In genomic region chr16:86540894-86541293, GRCh38 we compare ENCODE assay signal across 21 cellular contexts. TPM values are rescaled to one million over a fixed set of nuclear protein-coding genes. Genes with fewer than 3 reads are reported as not detected.
DNase-seq lines count a peak whose midpoint lies in the region; ATAC-seq, FAIRE-seq and TF ChIP-seq lines count a peak whose summit lies in the region.
"Had no signal": no experiment of that assay in that cellular context is flagged by ENCODE, and none has a peak within 500 bp of the region (broad histone marks: within the 10 kb centered on the region; RNA-seq: fewer than 3 reads in every experiment).

No MANE protein-coding gene starts in this region.

- H3K9ac ChIP-seq in HepG2 (ENCODE audit: insufficient read depth, low read depth, low read length) (no peak overlapping the region), OCI-LY1 (ENCODE audit: low read length) (peak overlapping the region; percentile 6; the same call in 1 of the 2 replicates)
- H3K9ac ChIP-seq: GM23248 had no signal

- H4K20me1 ChIP-seq in HepG2 (ENCODE audit: insufficient read depth, low read length) = no peaks in the 10 kb centered on the region
- H4K20me1 ChIP-seq in OCI-LY1 (ENCODE audit: insufficient read depth, low read length) = no peaks in the 10 kb centered on the region
- peaks cover 5% of the 10 kb centered on the region for H4K20me1 ChIP-seq in osteoblast (ENCODE audit: insufficient read depth, low read length)

- no peak for TF ChIP-seq EP300 in HepG2 (IDR thresholded peaks at IDR 0.05; ENCODE audit: low read depth in 2 of 2, low read length in 2 of 2)
- TF ChIP-seq EP300 in HepG2 (CRISPR knock-in tag; IDR thresholded peaks at IDR 0.05; ENCODE audit: borderline replicate concordance) = no peak

- no peak for FAIRE-seq in HepG2 (lab: Jason Lieb, UNC)
- FAIRE-seq: GM12891, GM18507, H1 had no signal

- in situ Hi-C loops in HepG2 (cut with HindIII; ENCODE audit: extremely low pct_ligation_motif_present, low pct_unique_long_range_greater_than_20kb) = no loop called here

- BruUV-seq in HepG2 (replicated peaks; lab: Mats Ljungman, UMichigan) = no TSS peak

- H3K4me3 ChIP-seq in HepG2 (replicated peaks in 1 of 3; ENCODE audit: insufficient read depth in 1 of 3, low read depth in 2 of 3, low read length in 3 of 3) (no peak overlapping the region), right lobe of liver (no peak overlapping the region), OCI-LY1 (ENCODE audit: low read depth, low read length, poor library complexity, severe bottlenecking) (no peak overlapping the region), osteoblast (ENCODE audit: insufficient read depth, low read length) (no peak overlapping the region), uterus (no peak overlapping the region)
- H3K4me3 ChIP-seq: GM23248 had no signal

- TF ChIP-seq CTCF in HepG2 (CRISPR knock-in tag; IDR thresholded peaks at IDR 0.05) = no peak
- no peak for TF ChIP-seq CTCF in right lobe of liver (IDR thresholded peaks at IDR 0.05)
- TF ChIP-seq CTCF in OCI-LY1 (IDR thresholded peaks at IDR 0.05; ENCODE audit: low read length) = no peak
- no peak for TF ChIP-seq CTCF in osteoblast (IDR thresholded peaks at IDR 0.05; ENCODE audit: extremely low read depth, low read depth, low read length)
- TF ChIP-seq CTCF in uterus (IDR thresholded peaks at IDR 0.05) = no peak

- no peak overlapping the region for H3K4me2 ChIP-seq in HepG2 (ENCODE audit: low read depth, low read length)
- peak overlapping the region; percentile 9; the same call in 1 of the 2 replicates for H3K4me2 ChIP-seq in OCI-LY1 (ENCODE audit: low read length)
- H3K4me2 ChIP-seq in osteoblast (ENCODE audit: insufficient read depth, low read length) = no peak overlapping the region

- no peak for TF ChIP-seq RAD21 in HepG2 (CRISPR knock-in tag; IDR thresholded peaks at IDR 0.05)

- TF ChIP-seq POLR2A in HepG2 (IDR thresholded peaks at IDR 0.05; ENCODE audit: insufficient read depth in 1 of 2, low read depth in 2 of 2, low read length in 2 of 2) = no peak
- no peak for TF ChIP-seq POLR2A in right lobe of liver (IDR thresholded peaks at IDR 0.05)
- no peak for TF ChIP-seq POLR2A in uterus (IDR thresholded peaks at IDR 0.05)

- intact Hi-C loops in HepG2 (cut with micrococcal nuclease; ENCODE audit: unreplicated experiment) = no loop called here
- intact Hi-C loops in right lobe of liver (cut with DNase I) = no loop called here
- intact Hi-C loops in left cardiac atrium (cut with DNase I) = no loop called here
- intact Hi-C loops in uterus (cut with DNase I; ENCODE audit: low total_unique reads) = no loop called here

- H3K4me1 ChIP-seq in HepG2 (ENCODE audit: insufficient read depth, low read length) = no peaks in the 10 kb centered on the region
- no peaks in the 10 kb centered on the region for H3K4me1 ChIP-seq in right lobe of liver
- H3K4me1 ChIP-seq in OCI-LY1 (ENCODE audit: insufficient read depth, low read length, severe bottlenecking) = peaks cover 40% of the 10 kb centered on the region
- H3K4me1 ChIP-seq in osteoblast (ENCODE audit: insufficient read depth, low read length) = no peaks in the 10 kb centered on the region
- no peaks in the 10 kb centered on the region for H3K4me1 ChIP-seq in uterus

- no peaks in the 10 kb centered on the region for H3K9me3 ChIP-seq in HepG2 (ENCODE audit: low read length)
- H3K9me3 ChIP-seq in right lobe of liver = no peaks in the 10 kb centered on the region
- H3K9me3 ChIP-seq in OCI-LY1 (ENCODE audit: low read length) = no peaks in the 10 kb centered on the region
- H3K9me3 ChIP-seq in osteoblast (ENCODE audit: low read depth, low read length) = no peaks in the 10 kb centered on the region
- H3K9me3 ChIP-seq in uterus = no peaks in the 10 kb centered on the region

- POLR2A ChIA-PET in HepG2 (lab: Yijun Ruan, JAX) = interaction anchor here (1.0 kb wide), 1 partner anchor 14 kb away, joined by 3 read pairs; the partner anchor contains the start of gene MTHFSD

- H3K27me3 ChIP-seq in HepG2 (ENCODE audit: control insufficient read depth in 1 of 2, insufficient read depth in 2 of 2, low read length in 2 of 2) = no peaks in the 10 kb centered on the region
- no peaks in the 10 kb centered on the region for H3K27me3 ChIP-seq in right lobe of liver
- H3K27me3 ChIP-seq in OCI-LY1 (ENCODE audit: insufficient read depth, low read length) = no peaks in the 10 kb centered on the region
- no peaks in the 10 kb centered on the region for H3K27me3 ChIP-seq in osteoblast (ENCODE audit: insufficient read depth, low read length)
- no peaks in the 10 kb centered on the region for H3K27me3 ChIP-seq in uterus

- H3K79me2 ChIP-seq in HepG2 (ENCODE audit: insufficient read depth, low read length) = no peaks in the 10 kb centered on the region
- no peaks in the 10 kb centered on the region for H3K79me2 ChIP-seq in OCI-LY1 (ENCODE audit: insufficient read depth, low read length)
- H3K79me2 ChIP-seq in osteoblast (ENCODE audit: insufficient read depth, low read length) = peaks cover 2% of the 10 kb centered on the region

- no peaks in the 10 kb centered on the region for H3F3A ChIP-seq in OCI-LY1 (ENCODE audit: insufficient read depth, low read length)

- DNase-seq in HepG2 (ENCODE audit: low spot score) (no peak), right lobe of liver (no peak), osteoblast (ENCODE audit: insufficient read length, low spot score, missing footprints) (peak; percentile 69), left cardiac atrium (no peak), uterus (no peak)
- DNase-seq: C1 segment of cervical spinal cord; Calu3; CD4-positive, alpha-beta memory T cell; COR-L47; DMS53; DMS79 treated with DMSO at 0.1 percent for 48 hours; GF-D8; GM23248; H7; HCEC 1CT had no signal

- WGBS in HepG2 (ENCODE audit: low lambda C conversion rate) = 92% methylated on average over 6 of the region's 6 CpGs
- WGBS in right lobe of liver (ENCODE audit: insufficient coverage, low coverage, low lambda C conversion rate, missing lambda C conversion rate) = 87% methylated on average over 4 of the region's 6 CpGs

- H2AFZ ChIP-seq in HepG2 (ENCODE audit: low read length) (no peak overlapping the region), OCI-LY1 (ENCODE audit: low read length) (no peak overlapping the region), osteoblast (ENCODE audit: low read length) (no peak overlapping the region)
- H2AFZ ChIP-seq: GM23248 had no signal

- H3K27ac ChIP-seq in HepG2 (ENCODE audit: extremely low read length, insufficient read depth, low read length) (no peak overlapping the region), right lobe of liver (no peak overlapping the region), OCI-LY1 (ENCODE audit: low read depth, low read length, poor library complexity, severe bottlenecking) (peak overlapping the region; percentile 82), osteoblast (ENCODE audit: low read depth, low read length) (no peak overlapping the region), uterus (no peak overlapping the region)
- H3K27ac ChIP-seq: GM23248 had no signal

- H3K9me2 ChIP-seq in OCI-LY1 (ENCODE audit: low read depth, low read length) = no peaks in the 10 kb centered on the region

- CTCF ChIA-PET in HepG2 (lab: Yijun Ruan, JAX; ENCODE audit: low intra/inter-chr PET ratio, low total read pairs) = no interaction called here

- H3K36me3 ChIP-seq in HepG2 (replicated peaks in 1 of 2; ENCODE audit: control insufficient read depth in 1 of 2, insufficient read depth in 2 of 2, low read length in 2 of 2) = peaks cover 25 to 71% of the 10 kb centered on the region in 2 experiments
- peaks cover 0 to 54% (median 17%) of the 10 kb centered on the region in 4 donors for H3K36me3 ChIP-seq in right lobe of liver
- peaks cover 64% of the 10 kb centered on the region for H3K36me3 ChIP-seq in OCI-LY1 (ENCODE audit: insufficient read depth, low read length)
- peaks cover 57% of the 10 kb centered on the region for H3K36me3 ChIP-seq in osteoblast (ENCODE audit: insufficient read depth, low read length)
- H3K36me3 ChIP-seq in uterus = no peaks in the 10 kb centered on the region

- ATAC-seq in HepG2 = no peak
- ATAC-seq in right lobe of liver = no peak
- ATAC-seq in left cardiac atrium = no peak

RNA-seq across cellular contexts. Expression of gene MTHFSD, which starts 14.1 kb away (rescaled TPM):
- total RNA-seq in HepG2 (2016; rRNA removed; fragmentation: Illumina TruSeq; extraction: Trizol) = 8.9 and 16.3 TPM in 2 replicates
- total RNA-seq in HepG2 (2016; cell fraction: cytosol; rRNA removed; fragmentation: Illumina TruSeq; extraction: Trizol; ENCODE audit: low read depth) = 3.0 and 3.2 TPM in 2 replicates
- total RNA-seq in HepG2 (2016; cell fraction: insoluble cytoplasmic fraction; rRNA removed; fragmentation: Illumina TruSeq; extraction: Trizol) = 9.5 and 14.5 TPM in 2 replicates
- 6.0 and 6.1 TPM in 2 replicates for total RNA-seq in HepG2 (2016; cell fraction: membrane; rRNA removed; fragmentation: Illumina TruSeq; extraction: Trizol)
- 21.7 and 25.7 TPM in 2 replicates for total RNA-seq in HepG2 (2016; cell fraction: nucleus; rRNA removed; fragmentation: Illumina TruSeq; extraction: Trizol)
- 14.2 and 15.8 TPM in 2 replicates for polyA plus RNA-seq in HepG2 (2011; rRNA removed)
- 5.8 and 6.4 TPM in 2 replicates for polyA plus RNA-seq in HepG2 (2011; cell fraction: cytosol; rRNA removed)
- 85.9 and 86.6 TPM in 2 replicates for polyA plus RNA-seq in HepG2 (2011; cell fraction: nucleus; rRNA removed)
- 8.3 and 11.3 TPM in 2 replicates for polyA plus RNA-seq in HepG2 (2012)
- polyA plus RNA-seq in HepG2 (2016; cell fraction: cytosol; fragmentation: Illumina TruSeq; extraction: Trizol; ENCODE audit: low read depth) = 1.9 and 2.3 TPM in 2 replicates
- polyA plus RNA-seq in HepG2 (2016; cell fraction: insoluble cytoplasmic fraction; fragmentation: Illumina TruSeq; extraction: Trizol; ENCODE audit: low read depth) = 9.8 and 13.1 TPM in 2 replicates
- polyA plus RNA-seq in HepG2 (2016; cell fraction: membrane; fragmentation: Illumina TruSeq; extraction: Trizol; ENCODE audit: low read depth) = 4.8 and 5.1 TPM in 2 replicates
- polyA plus RNA-seq in HepG2 (2016; cell fraction: nucleus; fragmentation: Illumina TruSeq; extraction: Trizol; ENCODE audit: insufficient read depth, low read depth) = 28.2 and 29.9 TPM in 2 replicates
- 27.7 and 27.8 TPM in 2 replicates for polyA minus RNA-seq in HepG2 (2011; rRNA and poly(A)+ RNA removed; ENCODE audit: low replicate concordance)
- polyA minus RNA-seq in HepG2 (2011; cell fraction: cytosol; rRNA and poly(A)+ RNA removed) = 5.9 and 9.4 TPM in 2 replicates
- polyA minus RNA-seq in HepG2 (2011; cell fraction: nucleus; rRNA and poly(A)+ RNA removed) = 76.5 and 82.9 TPM in 2 replicates
- total RNA-seq in right lobe of liver = 10 to 100 TPM in 2 of 6 experiments, 1 to 10 TPM in 4; 5.9 to 11.6 (median 9.0) TPM
- 18.5 and 20.3 TPM in 2 replicates for total RNA-seq in osteoblast
- 10 to 100 TPM; 10.3 to 12.4 TPM for total RNA-seq in left cardiac atrium
- total RNA-seq in uterus = 10 to 100 TPM in 2 of 4 donors, 1 to 10 TPM in 2; 2.9 to 26.0 (median 13.1) TPM

RNA-seq across cellular contexts. Expression of gene FOXC2, which starts 25.7 kb away (rescaled TPM):
- not detected in 2 replicates for total RNA-seq in HepG2 (2016; rRNA removed; fragmentation: Illumina TruSeq; extraction: Trizol)
- total RNA-seq in HepG2 (2016; cell fraction: cytosol; rRNA removed; fragmentation: Illumina TruSeq; extraction: Trizol; ENCODE audit: low read depth) = not detected in 2 replicates
- not detected in 2 replicates for total RNA-seq in HepG2 (2016; cell fraction: insoluble cytoplasmic fraction; rRNA removed; fragmentation: Illumina TruSeq; extraction: Trizol)
- total RNA-seq in HepG2 (2016; cell fraction: membrane; rRNA removed; fragmentation: Illumina TruSeq; extraction: Trizol) = not detected in 2 replicates
- not detected in 2 replicates for total RNA-seq in HepG2 (2016; cell fraction: nucleus; rRNA removed; fragmentation: Illumina TruSeq; extraction: Trizol)
- polyA plus RNA-seq in HepG2 (2011; rRNA removed) = 0.05 TPM in 1 of 2 replicates, not detected in the other
- not detected in 2 replicates for polyA plus RNA-seq in HepG2 (2011; cell fraction: cytosol; rRNA removed)
- polyA plus RNA-seq in HepG2 (2011; cell fraction: nucleus; rRNA removed) = 0.26 and 0.31 TPM in 2 replicates
- 0.08 TPM in 1 of 2 replicates, not detected in the other for polyA plus RNA-seq in HepG2 (2012)
- not detected in 2 replicates for polyA plus RNA-seq in HepG2 (2016; cell fraction: cytosol; fragmentation: Illumina TruSeq; extraction: Trizol; ENCODE audit: low read depth)
- not detected in 2 replicates for polyA plus RNA-seq in HepG2 (2016; cell fraction: insoluble cytoplasmic fraction; fragmentation: Illumina TruSeq; extraction: Trizol; ENCODE audit: low read depth)
- polyA plus RNA-seq in HepG2 (2016; cell fraction: membrane; fragmentation: Illumina TruSeq; extraction: Trizol; ENCODE audit: low read depth) = not detected in 2 replicates
- not detected in 2 replicates for polyA plus RNA-seq in HepG2 (2016; cell fraction: nucleus; fragmentation: Illumina TruSeq; extraction: Trizol; ENCODE audit: insufficient read depth, low read depth)
- 0.82 TPM in 1 of 2 replicates, not detected in the other for polyA minus RNA-seq in HepG2 (2011; rRNA and poly(A)+ RNA removed; ENCODE audit: low replicate concordance)
- polyA minus RNA-seq in HepG2 (2011; cell fraction: cytosol; rRNA and poly(A)+ RNA removed) = not detected in 2 replicates
- 0.13 TPM in 1 of 2 replicates, not detected in the other for polyA minus RNA-seq in HepG2 (2011; cell fraction: nucleus; rRNA and poly(A)+ RNA removed)
- total RNA-seq in right lobe of liver = under 1 TPM in 1 of 6 experiments, not detected in 5; 0.20 TPM
- 2.2 and 2.4 TPM in 2 replicates for total RNA-seq in osteoblast
- 1 to 10 TPM; 1.9 to 5.3 TPM for total RNA-seq in left cardiac atrium
- total RNA-seq in uterus = 1 to 10 TPM in 1 of 4 donors, under 1 TPM in 1, not detected in 2; 0.21 to 2.6 TPM
- total RNA-seq: CD4-positive, alpha-beta memory T cell had no signal
- polyA plus RNA-seq: CD4-positive, alpha-beta memory T cell; H1 had no signal

RNA-seq across cellular contexts. Expression of gene FOXF1, which starts 30.6 kb away (rescaled TPM):
- total RNA-seq in HepG2 (2016; rRNA removed; fragmentation: Illumina TruSeq; extraction: Trizol) (not detected in 2 replicates), right lobe of liver (1 to 10 TPM in 5 of 6 experiments, under 1 TPM in 1; 0.58 to 1.6 (median 1.2) TPM), osteoblast (not detected in 2 replicates), left cardiac atrium (under 1 TPM; 0.24 to 0.41 TPM), uterus (1 to 10 TPM in 3 of 4 donors, under 1 TPM in 1; 0.29 to 4.9 (median 2.0) TPM)
- total RNA-seq in HepG2 (2016; cell fraction: cytosol; rRNA removed; fragmentation: Illumina TruSeq; extraction: Trizol; ENCODE audit: low read depth) = not detected in 2 replicates
- not detected in 2 replicates for total RNA-seq in HepG2 (2016; cell fraction: insoluble cytoplasmic fraction; rRNA removed; fragmentation: Illumina TruSeq; extraction: Trizol)
- total RNA-seq in HepG2 (2016; cell fraction: membrane; rRNA removed; fragmentation: Illumina TruSeq; extraction: Trizol) = not detected in 2 replicates
- total RNA-seq in HepG2 (2016; cell fraction: nucleus; rRNA removed; fragmentation: Illumina TruSeq; extraction: Trizol) = not detected in 2 replicates
- not detected in 2 replicates for polyA plus RNA-seq in HepG2 (2011; rRNA removed)
- not detected in 2 replicates for polyA plus RNA-seq in HepG2 (2011; cell fraction: cytosol; rRNA removed)
- polyA plus RNA-seq in HepG2 (2011; cell fraction: nucleus; rRNA removed) = not detected in 2 replicates
- polyA plus RNA-seq in HepG2 (2012) = not detected in 2 replicates
- not detected in 2 replicates for polyA plus RNA-seq in HepG2 (2016; cell fraction: cytosol; fragmentation: Illumina TruSeq; extraction: Trizol; ENCODE audit: low read depth)
- not detected in 2 replicates for polyA plus RNA-seq in HepG2 (2016; cell fraction: insoluble cytoplasmic fraction; fragmentation: Illumina TruSeq; extraction: Trizol; ENCODE audit: low read depth)
- polyA plus RNA-seq in HepG2 (2016; cell fraction: membrane; fragmentation: Illumina TruSeq; extraction: Trizol; ENCODE audit: low read depth) = not detected in 2 replicates
- polyA plus RNA-seq in HepG2 (2016; cell fraction: nucleus; fragmentation: Illumina TruSeq; extraction: Trizol; ENCODE audit: insufficient read depth, low read depth) = not detected in 2 replicates
- polyA minus RNA-seq in HepG2 (2011; rRNA and poly(A)+ RNA removed; ENCODE audit: low replicate concordance) = 5.0 TPM in 1 of 2 replicates, not detected in the other
- not detected in 2 replicates for polyA minus RNA-seq in HepG2 (2011; cell fraction: cytosol; rRNA and poly(A)+ RNA removed)
- not detected in 2 replicates for polyA minus RNA-seq in HepG2 (2011; cell fraction: nucleus; rRNA and poly(A)+ RNA removed)
- total RNA-seq: A673; Calu3; CD4-positive, alpha-beta memory T cell; G401; H1; H7 had no signal
- polyA plus RNA-seq: CD4-positive, alpha-beta memory T cell had no signal

RNA-seq across cellular contexts. Expression of gene FOXL1, which starts 37.5 kb away (rescaled TPM):
- total RNA-seq in HepG2 (2016; rRNA removed; fragmentation: Illumina TruSeq; extraction: Trizol) (not detected in 2 replicates), right lobe of liver (under 1 TPM in 4 of 6 experiments, not detected in 2; 0.15 to 0.74 (median 0.46) TPM), osteoblast (2.5 and 3.2 TPM in 2 replicates), left cardiac atrium (1 to 10 TPM in 1 of 2 donors, under 1 TPM in 1; 0.80 to 1.4 TPM), uterus (1 to 10 TPM in 1 of 4 donors, under 1 TPM in 2, not detected in 1; under 0.01 to 3.2 (median 0.76) TPM)
- total RNA-seq in HepG2 (2016; cell fraction: cytosol; rRNA removed; fragmentation: Illumina TruSeq; extraction: Trizol; ENCODE audit: low read depth) = not detected in 2 replicates
- total RNA-seq in HepG2 (2016; cell fraction: insoluble cytoplasmic fraction; rRNA removed; fragmentation: Illumina TruSeq; extraction: Trizol) = not detected in 2 replicates
- not detected in 2 replicates for total RNA-seq in HepG2 (2016; cell fraction: membrane; rRNA removed; fragmentation: Illumina TruSeq; extraction: Trizol)
- not detected in 2 replicates for total RNA-seq in HepG2 (2016; cell fraction: nucleus; rRNA removed; fragmentation: Illumina TruSeq; extraction: Trizol)
- polyA plus RNA-seq in HepG2 (2011; rRNA removed) = not detected in 2 replicates
- 0.01 TPM in 1 of 2 replicates, not detected in the other for polyA plus RNA-seq in HepG2 (2011; cell fraction: cytosol; rRNA removed)
- polyA plus RNA-seq in HepG2 (2011; cell fraction: nucleus; rRNA removed) = not detected in 2 replicates
- not detected in 2 replicates for polyA plus RNA-seq in HepG2 (2012)
- not detected in 2 replicates for polyA plus RNA-seq in HepG2 (2016; cell fraction: cytosol; fragmentation: Illumina TruSeq; extraction: Trizol; ENCODE audit: low read depth)
- not detected in 2 replicates for polyA plus RNA-seq in HepG2 (2016; cell fraction: insoluble cytoplasmic fraction; fragmentation: Illumina TruSeq; extraction: Trizol; ENCODE audit: low read depth)
- not detected in 2 replicates for polyA plus RNA-seq in HepG2 (2016; cell fraction: membrane; fragmentation: Illumina TruSeq; extraction: Trizol; ENCODE audit: low read depth)
- polyA plus RNA-seq in HepG2 (2016; cell fraction: nucleus; fragmentation: Illumina TruSeq; extraction: Trizol; ENCODE audit: insufficient read depth, low read depth) = not detected in 2 replicates
- polyA minus RNA-seq in HepG2 (2011; rRNA and poly(A)+ RNA removed; ENCODE audit: low replicate concordance) = 1.1 TPM in 1 of 2 replicates, not detected in the other
- polyA minus RNA-seq in HepG2 (2011; cell fraction: cytosol; rRNA and poly(A)+ RNA removed) = not detected in 2 replicates
- not detected in 2 replicates for polyA minus RNA-seq in HepG2 (2011; cell fraction: nucleus; rRNA and poly(A)+ RNA removed)
- total RNA-seq: CD4-positive, alpha-beta memory T cell; H1 had no signal
- polyA plus RNA-seq: CD4-positive, alpha-beta memory T cell had no signal
